Comparison of ENCODE assay signal across 1 cellular context in genomic region chr14:58244556-58245387, GRCh38.
A peak's percentile ranks its signal among the peaks of the same experiment; 100 is the strongest.
TF ChIP-seq lines count a peak whose summit lies in the region.

Gene PSMA3 (plus strand): TSS chr14:58244843. CDS start chr14:58244921, 78 bp downstream.

TF ChIP-seq in K562, 482 proteins besides CTCF, POLR2A, EP300 and RAD21 (continued from another document):
- TF ChIP-seq, protein P1, sequence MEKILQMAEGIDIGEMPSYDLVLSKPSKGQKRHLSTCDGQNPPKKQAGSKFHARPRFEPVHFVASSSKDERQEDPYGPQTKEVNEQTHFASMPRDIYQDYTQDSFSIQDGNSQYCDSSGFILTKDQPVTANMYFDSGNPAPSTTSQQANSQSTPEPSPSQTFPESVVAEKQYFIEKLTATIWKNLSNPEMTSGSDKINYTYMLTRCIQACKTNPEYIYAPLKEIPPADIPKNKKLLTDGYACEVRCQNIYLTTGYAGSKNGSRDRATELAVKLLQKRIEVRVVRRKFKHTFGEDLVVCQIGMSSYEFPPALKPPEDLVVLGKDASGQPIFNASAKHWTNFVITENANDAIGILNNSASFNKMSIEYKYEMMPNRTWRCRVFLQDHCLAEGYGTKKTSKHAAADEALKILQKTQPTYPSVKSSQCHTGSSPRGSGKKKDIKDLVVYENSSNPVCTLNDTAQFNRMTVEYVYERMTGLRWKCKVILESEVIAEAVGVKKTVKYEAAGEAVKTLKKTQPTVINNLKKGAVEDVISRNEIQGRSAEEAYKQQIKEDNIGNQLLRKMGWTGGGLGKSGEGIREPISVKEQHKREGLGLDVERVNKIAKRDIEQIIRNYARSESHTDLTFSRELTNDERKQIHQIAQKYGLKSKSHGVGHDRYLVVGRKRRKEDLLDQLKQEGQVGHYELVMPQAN (IDR thresholded peaks at IDR 0.05; ENCODE audit: borderline replicate concordance), result peak; percentile 83; the same call in 1 of the 2 replicates
- TF ChIP-seq, protein P2, sequence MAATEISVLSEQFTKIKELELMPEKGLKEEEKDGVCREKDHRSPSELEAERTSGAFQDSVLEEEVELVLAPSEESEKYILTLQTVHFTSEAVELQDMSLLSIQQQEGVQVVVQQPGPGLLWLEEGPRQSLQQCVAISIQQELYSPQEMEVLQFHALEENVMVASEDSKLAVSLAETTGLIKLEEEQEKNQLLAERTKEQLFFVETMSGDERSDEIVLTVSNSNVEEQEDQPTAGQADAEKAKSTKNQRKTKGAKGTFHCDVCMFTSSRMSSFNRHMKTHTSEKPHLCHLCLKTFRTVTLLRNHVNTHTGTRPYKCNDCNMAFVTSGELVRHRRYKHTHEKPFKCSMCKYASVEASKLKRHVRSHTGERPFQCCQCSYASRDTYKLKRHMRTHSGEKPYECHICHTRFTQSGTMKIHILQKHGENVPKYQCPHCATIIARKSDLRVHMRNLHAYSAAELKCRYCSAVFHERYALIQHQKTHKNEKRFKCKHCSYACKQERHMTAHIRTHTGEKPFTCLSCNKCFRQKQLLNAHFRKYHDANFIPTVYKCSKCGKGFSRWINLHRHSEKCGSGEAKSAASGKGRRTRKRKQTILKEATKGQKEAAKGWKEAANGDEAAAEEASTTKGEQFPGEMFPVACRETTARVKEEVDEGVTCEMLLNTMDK (IDR thresholded peaks at IDR 0.05; ENCODE audit: borderline replicate concordance, insufficient read depth, low read depth, low read length, poor library complexity, severe bottlenecking), result peak; percentile 30
- TF ChIP-seq GTF2F1 (IDR thresholded peaks at IDR 0.05; ENCODE audit: low read depth, low read length) (peak; percentile 59; the same call in 1 of the 2 replicates), TOE1 (IDR thresholded peaks at IDR 0.05; ENCODE audit: borderline replicate concordance) (peak; percentile 16; the same call in 1 of the 2 replicates), TOE1 (CRISPR knock-in tag; IDR thresholded peaks at IDR 0.05; ENCODE audit: borderline replicate concordance, low read depth) (no peak), LCOR (CRISPR knock-in tag; IDR thresholded peaks at IDR 0.05) (no peak), NFYB (IDR thresholded peaks at IDR 0.05; ENCODE audit: extremely low read depth, insufficient read length) (peak; percentile 51), KAT7 (CRISPR knock-in tag; IDR thresholded peaks at IDR 0.05; ENCODE audit: borderline replicate concordance) (peak; percentile 42; the same call in 1 of the 2 replicates), TEAD1 (CRISPR knock-in tag; IDR thresholded peaks at IDR 0.05) (peak in 1 of 2 experiments; percentile 72; a peak in 1 of 4 replicates), ASH1L (IDR thresholded peaks at IDR 0.05; ENCODE audit: borderline replicate concordance, low read depth, partially characterized antibody) (peak; percentile 65), COPS2 (conservative IDR thresholded peaks at IDR 0.05) (no peak), ZBTB33 (CRISPR knock-in tag; IDR thresholded peaks at IDR 0.05) (no peak), PRDM10 (IDR thresholded peaks at IDR 0.05; ENCODE audit: partially characterized antibody) (peak; percentile 31), EWSR1 (IDR thresholded peaks at IDR 0.05; ENCODE audit: borderline replicate concordance, low read depth, partially characterized antibody) (no peak), TAF1 (IDR thresholded peaks at IDR 0.05; ENCODE audit: control insufficient read depth, extremely low read depth, insufficient read depth, low read length, severe bottlenecking) (peak; percentile 78), TCF3 (CRISPR knock-in tag; IDR thresholded peaks at IDR 0.05) (0 out of 2 replicates have a peak, but pooled peaks have one; percentile 8), MTF1 (CRISPR knock-in tag; IDR thresholded peaks at IDR 0.05; ENCODE audit: borderline replicate concordance) (no peak), CBX8 (IDR thresholded peaks at IDR 0.05; ENCODE audit: borderline replicate concordance, extremely low read depth, low read depth, low read length, poor library complexity, severe bottlenecking) (no peak), ARID1B (IDR thresholded peaks at IDR 0.05) (peak; percentile 25; the same call in 1 of the 2 replicates), SAFB2 (IDR thresholded peaks at IDR 0.05; ENCODE audit: borderline replicate concordance, low read depth, low read length, severe bottlenecking) (no peak), ARNT (IDR thresholded peaks at IDR 0.05) (no peak), TGIF2 (CRISPR knock-in tag; IDR thresholded peaks at IDR 0.05) (no peak), ZNF511 (CRISPR knock-in tag; IDR thresholded peaks at IDR 0.05) (0 out of 2 replicates have a peak, but pooled peaks have one; percentile 31), POLR2AphosphoS2 (IDR thresholded peaks at IDR 0.05; ENCODE audit: low read length) (no peak), AFF1 (IDR thresholded peaks at IDR 0.05; ENCODE audit: low read depth in 1 of 2, partially characterized antibody in 2 of 2) (peak in 1 of 2 experiments; percentile 27), SMAD1 (IDR thresholded peaks at IDR 0.05; ENCODE audit: low read depth, low read length, partially characterized antibody) (peak; percentile 61), HDAC2 (IDR thresholded peaks at IDR 0.05) (peak; percentile 40; the same call in 1 of the 2 replicates), SIN3B (IDR thresholded peaks at IDR 0.05; ENCODE audit: low read depth) (peak; percentile 61), MBD2 (IDR thresholded peaks at IDR 0.05; ENCODE audit: borderline replicate concordance, low read depth) (peak; percentile 77)
- TF ChIP-seq, protein P3, sequence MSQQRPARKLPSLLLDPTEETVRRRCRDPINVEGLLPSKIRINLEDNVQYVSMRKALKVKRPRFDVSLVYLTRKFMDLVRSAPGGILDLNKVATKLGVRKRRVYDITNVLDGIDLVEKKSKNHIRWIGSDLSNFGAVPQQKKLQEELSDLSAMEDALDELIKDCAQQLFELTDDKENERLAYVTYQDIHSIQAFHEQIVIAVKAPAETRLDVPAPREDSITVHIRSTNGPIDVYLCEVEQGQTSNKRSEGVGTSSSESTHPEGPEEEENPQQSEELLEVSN (IDR thresholded peaks at IDR 0.05; ENCODE audit: borderline replicate concordance in 1 of 2, extremely low read depth in 1 of 2, insufficient read depth in 1 of 2, insufficient read length in 1 of 2, low read depth in 1 of 2, low read length in 1 of 2, poor library complexity in 1 of 2, severe bottlenecking in 1 of 2), result peak; percentile 19 to 43
- TF ChIP-seq, protein P4, sequence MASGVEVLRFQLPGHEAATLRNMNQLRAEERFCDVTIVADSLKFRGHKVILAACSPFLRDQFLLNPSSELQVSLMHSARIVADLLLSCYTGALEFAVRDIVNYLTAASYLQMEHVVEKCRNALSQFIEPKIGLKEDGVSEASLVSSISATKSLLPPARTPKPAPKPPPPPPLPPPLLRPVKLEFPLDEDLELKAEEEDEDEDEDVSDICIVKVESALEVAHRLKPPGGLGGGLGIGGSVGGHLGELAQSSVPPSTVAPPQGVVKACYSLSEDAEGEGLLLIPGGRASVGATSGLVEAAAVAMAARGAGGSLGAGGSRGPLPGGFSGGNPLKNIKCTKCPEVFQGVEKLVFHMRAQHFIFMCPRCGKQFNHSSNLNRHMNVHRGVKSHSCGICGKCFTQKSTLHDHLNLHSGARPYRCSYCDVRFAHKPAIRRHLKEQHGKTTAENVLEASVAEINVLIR (CRISPR knock-in tag; IDR thresholded peaks at IDR 0.05), result 0 out of 2 replicates have a peak, but pooled peaks have one; percentile 5
